In genomic region chr5:112734597-112734996, GRCh38 we compare ENCODE assay signal across 20 cellular contexts.
"Had no signal": no experiment of that assay in that cellular context is flagged by ENCODE, and none has a peak within 500 bp of the region (broad histone marks: within the 10 kb centered on the region; RNA-seq: fewer than 3 reads in every experiment).

No MANE protein-coding gene starts in this region.

- H3K9me3 ChIP-seq: MG63 had no signal

- H3K27me3 ChIP-seq: MG63 had no signal

- ATAC-seq: Panc1 had no signal

- H3K27ac ChIP-seq: HL-60, RWPE1 had no signal

- H3K4me3 Mint-ChIP-seq: IgD-negative memory B cell had no signal

- FAIRE-seq: HTR-8/SVneo had no signal

- H3K27me3 Mint-ChIP-seq: IgD-negative memory B cell had no signal

- H3K4me3 ChIP-seq: MG63 had no signal

- DNase-seq: KBM-7, NCI-H1092, NCI-H1105 treated with DMSO at 0.1 percent for 48 hours, NCI-H1417 treated with DMSO at 0.1 percent for 48 hours, NCI-H146, NCI-H1694 treated with DMSO at 0.1 percent for 48 hours, NCI-H1930, NCI-H2081, NCI-H2107, NCI-H2227 treated with DMSO at 0.1 percent for 48 hours, NCI-H524, NCI-H526 treated with DMSO at 0.1 percent for 48 hours, NCI-H748 treated with DMSO at 0.1 percent for 48 hours, SHP77 had no signal

- H3K36me3 ChIP-seq: MG63 had no signal

- H3K9me3 Mint-ChIP-seq: IgD-negative memory B cell had no signal

- H3K27ac Mint-ChIP-seq: IgD-negative memory B cell had no signal
